In the genomic region with DNA sequence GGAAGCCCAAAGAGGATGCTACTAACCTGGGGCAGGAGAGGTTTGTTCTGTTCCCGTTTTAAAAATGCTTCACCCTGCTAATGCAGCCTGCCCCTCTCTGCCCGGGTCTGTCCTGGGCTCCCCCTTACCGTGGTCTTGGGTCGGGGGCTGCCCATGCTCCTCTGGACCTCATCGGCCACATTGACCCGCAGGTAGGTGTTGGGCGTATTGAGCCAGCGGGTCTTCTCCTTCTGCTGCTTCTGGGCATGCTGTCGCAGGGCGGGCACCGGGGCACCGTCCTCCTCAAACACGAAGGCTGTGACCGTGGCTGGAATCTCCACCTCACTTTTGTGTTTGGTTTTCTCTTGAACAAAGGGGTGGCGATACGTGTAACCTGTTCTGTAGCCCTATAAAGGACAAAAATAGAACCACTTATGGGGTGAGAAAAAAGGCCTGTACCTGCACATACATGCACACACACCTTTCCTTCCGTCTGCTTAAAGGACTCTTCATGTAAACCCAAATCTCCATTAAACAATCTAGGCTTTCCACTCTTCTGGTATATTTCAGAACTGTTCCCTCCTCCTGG, we compare ENCODE assay signal across 21 cellular contexts.
A peak's percentile ranks its signal among the peaks of the same experiment; 100 is the strongest.
DNase-seq lines count a peak whose midpoint lies in the region; ATAC-seq and TF ChIP-seq lines count a peak whose summit lies in the region.
"Had no signal": no experiment of that assay in that cellular context is flagged by ENCODE, and none has a peak within 500 bp of the region (broad histone marks: within the 10 kb centered on the region; RNA-seq: fewer than 3 reads in every experiment).

No MANE protein-coding gene starts in this region.

- ATAC-seq in left lung, result peak; percentile 85
- peak; percentile 42 for ATAC-seq in stimulated activated memory B cell treated with anti-CD40 and anti-IgM and Interleukin-4, amounts not matched to agents 10 μg/mL and 1 μg/mL and 100 μg/mL, for 72 hours
- no peak for ATAC-seq in GM18861 (IDR thresholded peaks at IDR 0.05; ENCODE audit: unreplicated experiment)

- intact Hi-C loops in left lung (cut with DNase I), result no loop called here
- intact Hi-C loops in activated CD4-positive, alpha-beta T cell treated with anti-CD3 and anti-CD28 coated beads, Interleukin-2, amount 10 ng/mL, durations not matched to agents 24 days and 14 days (cut with micrococcal nuclease), result no loop called here

- H3K27ac ChIP-seq in WERI-Rb-1, result no peak overlapping the region
- no peak overlapping the region for H3K27ac ChIP-seq in left lung
- H3K27ac ChIP-seq: C4-2B, HL-60 had no signal

- TF ChIP-seq CTCF in WERI-Rb-1 (IDR thresholded peaks at IDR 0.05; ENCODE audit: low read depth, low read length) (no peak), left lung (IDR thresholded peaks at IDR 0.05) (no peak)

- H3K27me3 Mint-ChIP-seq in stimulated activated memory B cell treated with anti-CD40 and anti-IgM and Interleukin-4, amounts not matched to agents 10 μg/mL and 1 μg/mL and 100 μg/mL, for 72 hours, result no peaks in the 10 kb centered on the region
- no peaks in the 10 kb centered on the region for H3K27me3 Mint-ChIP-seq in activated CD4-positive, alpha-beta T cell treated with anti-CD3 and anti-CD28 coated beads, Interleukin-2, amount 10 ng/mL, durations not matched to agents 24 days and 14 days
- H3K27me3 Mint-ChIP-seq: IgD-negative memory B cell had no signal

- H3K36me3 ChIP-seq in WERI-Rb-1 (peaks cover 89% of the 10 kb centered on the region), left lung (no peaks in the 10 kb centered on the region)

- no peaks in the 10 kb centered on the region for H3K4me1 Mint-ChIP-seq in stimulated activated memory B cell treated with anti-CD40 and anti-IgM and Interleukin-4, amounts not matched to agents 10 μg/mL and 1 μg/mL and 100 μg/mL, for 72 hours
- H3K4me1 Mint-ChIP-seq in activated CD4-positive, alpha-beta T cell treated with anti-CD3 and anti-CD28 coated beads, Interleukin-2, amount 10 ng/mL, durations not matched to agents 24 days and 14 days, result no peaks in the 10 kb centered on the region

- no peaks in the 10 kb centered on the region for H3K4me1 ChIP-seq in left lung

- no peak overlapping the region for H3K4me3 Mint-ChIP-seq in stimulated activated memory B cell treated with anti-CD40 and anti-IgM and Interleukin-4, amounts not matched to agents 10 μg/mL and 1 μg/mL and 100 μg/mL, for 72 hours
- no peak overlapping the region for H3K4me3 Mint-ChIP-seq in activated CD4-positive, alpha-beta T cell treated with anti-CD3 and anti-CD28 coated beads, Interleukin-2, amount 10 ng/mL, durations not matched to agents 24 days and 14 days
- H3K4me3 Mint-ChIP-seq: HFFc6, IgD-negative memory B cell had no signal

- H3K4me3 ChIP-seq in WERI-Rb-1 (ENCODE audit: low read depth, low read length) (no peak overlapping the region), left lung (no peak overlapping the region)

- H3K9me3 ChIP-seq in WERI-Rb-1 (ENCODE audit: severe bottlenecking) (no peaks in the 10 kb centered on the region), left lung (no peaks in the 10 kb centered on the region)

- H3K36me3 Mint-ChIP-seq in stimulated activated memory B cell treated with anti-CD40 and anti-IgM and Interleukin-4, amounts not matched to agents 10 μg/mL and 1 μg/mL and 100 μg/mL, for 72 hours, result peaks cover 55% of the 10 kb centered on the region
- H3K36me3 Mint-ChIP-seq in activated CD4-positive, alpha-beta T cell treated with anti-CD3 and anti-CD28 coated beads, Interleukin-2, amount 10 ng/mL, durations not matched to agents 24 days and 14 days (ENCODE audit: low read depth), result no peaks in the 10 kb centered on the region

- DNase-seq in HT-29 (ENCODE audit: low spot score) (peak; percentile 63), WERI-Rb-1 (peak; percentile 6), left lung (peak in 1 of 2 donors; percentile 46), RKO (ENCODE audit: low spot score) (no peak)
- DNase-seq in activated CD4-positive, alpha-beta T cell treated with anti-CD3 and anti-CD28 coated beads, Interleukin-2, amount 10 ng/mL, durations not matched to agents 24 days and 14 days, result no peak
- DNase-seq: ACHN, DND-41, HFFc6, Karpas-422, NCI-H1417 treated with DMSO at 0.1 percent for 48 hours, NCI-H187 treated with DMSO at 0.1 percent for 48 hours, NCI-H2227 treated with DMSO at 0.1 percent for 48 hours, NCI-H524, NCI-H82, OCI-M1, SHP77 had no signal

- H3K9me3 Mint-ChIP-seq in stimulated activated memory B cell treated with anti-CD40 and anti-IgM and Interleukin-4, amounts not matched to agents 10 μg/mL and 1 μg/mL and 100 μg/mL, for 72 hours, result no peaks in the 10 kb centered on the region
- no peaks in the 10 kb centered on the region for H3K9me3 Mint-ChIP-seq in activated CD4-positive, alpha-beta T cell treated with anti-CD3 and anti-CD28 coated beads, Interleukin-2, amount 10 ng/mL, durations not matched to agents 24 days and 14 days
- H3K9me3 Mint-ChIP-seq: HFFc6, IgD-negative memory B cell had no signal

- H3K27me3 ChIP-seq in WERI-Rb-1 (ENCODE audit: insufficient read depth, low read depth, severe bottlenecking) (no peaks in the 10 kb centered on the region), left lung (no peaks in the 10 kb centered on the region)

- no peak overlapping the region for H3K27ac Mint-ChIP-seq in stimulated activated memory B cell treated with anti-CD40 and anti-IgM and Interleukin-4, amounts not matched to agents 10 μg/mL and 1 μg/mL and 100 μg/mL, for 72 hours
- no peak overlapping the region for H3K27ac Mint-ChIP-seq in activated CD4-positive, alpha-beta T cell treated with anti-CD3 and anti-CD28 coated beads, Interleukin-2, amount 10 ng/mL, durations not matched to agents 24 days and 14 days
- H3K27ac Mint-ChIP-seq: HFFc6, IgD-negative memory B cell had no signal

Comparison
In these comparisons a context has a peak if more than half of its experiments do, and no peak if none do; other contexts are left out.
1. DNase-seq: peak in HT-29 (single experiment) and WERI-Rb-1 (single experiment); none in activated CD4-positive, alpha-beta T cell treated with anti-CD3 and anti-CD28 coated beads, Interleukin-2, amount 10 ng/mL, durations not matched to agents 24 days and 14 days (single experiment) and RKO (single experiment).